In the genomic region with DNA sequence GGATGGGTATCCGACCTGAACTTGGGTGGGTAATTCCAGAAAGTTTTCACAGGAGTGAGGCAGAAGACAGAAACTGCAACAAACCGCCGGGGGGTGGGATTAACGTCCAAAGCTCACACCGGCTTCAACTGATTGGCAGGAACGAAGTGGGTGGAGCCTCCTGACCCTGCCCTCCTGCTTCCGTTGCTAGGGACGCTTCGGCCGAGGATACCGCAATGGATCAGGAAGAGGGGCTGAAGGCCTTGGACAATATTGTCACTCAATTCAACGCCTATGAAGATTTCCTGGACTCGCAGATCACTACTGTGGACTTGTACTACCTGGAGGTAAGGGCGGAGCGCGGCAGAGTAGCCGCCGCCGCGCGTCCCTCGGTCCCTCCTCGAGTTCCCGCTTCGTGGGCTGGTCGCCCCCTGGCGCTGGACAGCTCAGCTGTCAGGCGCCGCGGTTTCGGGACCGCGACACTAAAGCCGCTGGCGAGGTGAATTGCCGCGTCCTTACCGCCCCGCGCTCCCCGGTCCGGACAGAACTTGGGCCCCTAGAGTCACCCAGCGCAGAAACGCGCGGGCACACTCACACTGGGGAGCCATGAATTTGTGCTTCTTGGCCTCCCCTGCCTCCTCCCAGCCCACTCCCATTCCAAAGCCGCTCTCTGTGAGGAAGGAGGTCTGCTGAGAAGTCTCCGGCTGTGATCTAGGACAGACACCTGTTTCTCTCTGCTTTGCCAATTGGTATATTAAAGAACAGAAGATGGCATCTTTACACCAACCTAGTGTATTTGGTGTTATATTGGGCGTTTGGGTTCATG, we compare ENCODE assay signal across 7 cellular contexts. TPM values are rescaled to one million over a fixed set of nuclear protein-coding genes. Genes with fewer than 3 reads are reported as not detected.
DNase-seq lines count a peak whose midpoint lies in the region; ATAC-seq and TF ChIP-seq lines count a peak whose summit lies in the region.

Gene CFAP299, plus strand, starts transcription at position 177 of the 805 bp plus-strand sequence.

- H3K4me3 Mint-ChIP-seq in WTC11 = peak within 1 kb of the TSS; percentile 80

- peaks cover 8% of the 10 kb centered on the region for H3K4me1 Mint-ChIP-seq in WTC11

- intact Hi-C loops in colonic mucosa (cut with DNase I) = loop anchor here (5.0 kb wide), 1 partner anchor 1383 kb away; no protein-coding TSS in a partner anchor

- H3K36me3 ChIP-seq in colonic mucosa = no peaks in the 10 kb centered on the region

- no peak within 1 kb of the TSS for H3K27ac Mint-ChIP-seq in WTC11

- no peaks in the 10 kb centered on the region for H3K9me3 Mint-ChIP-seq in WTC11

- H3K27ac ChIP-seq in colonic mucosa = no peak within 1 kb of the TSS

- peak within 1 kb of the TSS; percentile 39 for H3K4me3 ChIP-seq in colonic mucosa

- ATAC-seq in GM18508 (IDR thresholded peaks at IDR 0.05; ENCODE audit: insufficient read depth, unreplicated experiment) (peak; percentile 90), HG02943 (IDR thresholded peaks at IDR 0.05; ENCODE audit: low read depth, unreplicated experiment) (peak; percentile 96), WTC11 (peak; percentile 95)

- peaks cover 29% of the 10 kb centered on the region for H3K27me3 Mint-ChIP-seq in WTC11 (ENCODE audit: low read depth)

- CTCF ChIA-PET in WTC11 (lab: Charles Lee) = interaction anchor here (0.6 to 2.9 kb wide), 21 partner anchors 9 to 1379 kb away, joined by 3 to 19 read pairs (median 4); partner anchors contain the start of gene FGF5

- H3K9ac ChIP-seq in colonic mucosa (ENCODE audit: low read depth in 2 of 2, low read length in 2 of 2) = peak within 1 kb of the TSS in 1 of 2 donors; percentile 47

- no peaks in the 10 kb centered on the region for H3K4me1 ChIP-seq in colonic mucosa

- H3K27me3 ChIP-seq in colonic mucosa = no peaks in the 10 kb centered on the region

- TF ChIP-seq CTCF in WTC11 (IDR thresholded peaks at IDR 0.05) (no peak), colonic mucosa (IDR thresholded peaks at IDR 0.05) (peak; percentile 22)

- DNase-seq in NCI-H2081 (lab: John Stamatoyannopoulos, UW) = peak; percentile 78 to 88
- DNase-seq in WTC11 (ENCODE audit: low spot score) = peak; percentile 92
- DNase-seq in colonic mucosa = peak; percentile 92
- peak; percentile 91 for DNase-seq in kidney tubule cell (ENCODE audit: low spot score)
- peak; percentile 68 for DNase-seq in stimulated activated CD4-positive, alpha-beta T cell treated with anti-CD3 and anti-CD28 coated beads, Interleukin-1b, Interleukin-23, amount 100 ng/mL, for 48 hours

- H3K36me3 Mint-ChIP-seq in WTC11 = no peaks in the 10 kb centered on the region

- POLR2A ChIA-PET in WTC11 (lab: Charles Lee) = interaction anchor here (1.2 kb wide), 1 partner anchor 24 kb away, joined by 3 read pairs; no protein-coding TSS in a partner anchor

- H3K9me3 ChIP-seq in colonic mucosa = no peaks in the 10 kb centered on the region

TF ChIP-seq in WTC11, 78 proteins besides CTCF, POLR2A, EP300 and RAD21 (continues in another document):
- TF ChIP-seq OVOL2 (CRISPR knock-in tag; IDR thresholded peaks at IDR 0.05; ENCODE audit: borderline replicate concordance) (no peak), MYBL2 (CRISPR knock-in tag; IDR thresholded peaks at IDR 0.05) (no peak), SMAD4 (CRISPR knock-in tag; IDR thresholded peaks at IDR 0.05) (no peak), ZBTB21 (CRISPR knock-in tag; IDR thresholded peaks at IDR 0.05; ENCODE audit: borderline replicate concordance) (no peak), FOXP1 (CRISPR knock-in tag; IDR thresholded peaks at IDR 0.05; ENCODE audit: borderline replicate concordance) (no peak), GABPB1 (CRISPR knock-in tag; IDR thresholded peaks at IDR 0.05) (peak; percentile 25; the same call in 1 of the 2 replicates), ZNF263 (CRISPR knock-in tag; IDR thresholded peaks at IDR 0.05; ENCODE audit: low read depth) (no peak), GTF2I (CRISPR knock-in tag; conservative IDR thresholded peaks at IDR 0.05) (no peak), ZNF671 (CRISPR knock-in tag; IDR thresholded peaks at IDR 0.05) (no peak), CREM (CRISPR knock-in tag; IDR thresholded peaks at IDR 0.05) (peak; percentile 40; the same call in 1 of the 2 replicates), ERG (CRISPR knock-in tag; IDR thresholded peaks at IDR 0.05) (no peak), ETV6 (CRISPR knock-in tag; IDR thresholded peaks at IDR 0.05) (peak; percentile 17; the same call in 1 of the 2 replicates), ZNF138 (CRISPR knock-in tag; conservative IDR thresholded peaks at IDR 0.05) (no peak)
- TF ChIP-seq, protein P1, sequence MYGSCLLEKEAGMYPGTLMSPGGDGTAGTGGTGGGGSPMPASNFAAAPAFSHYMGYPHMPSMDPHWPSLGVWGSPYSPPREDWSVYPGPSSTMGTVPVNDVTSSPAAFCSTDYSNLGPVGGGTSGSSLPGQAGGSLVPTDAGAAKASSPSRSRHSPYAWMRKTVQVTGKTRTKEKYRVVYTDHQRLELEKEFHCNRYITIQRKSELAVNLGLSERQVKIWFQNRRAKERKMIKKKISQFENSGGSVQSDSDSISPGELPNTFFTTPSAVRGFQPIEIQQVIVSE (CRISPR knock-in tag; IDR thresholded peaks at IDR 0.05; ENCODE audit: borderline replicate concordance) = no peak
- TF ChIP-seq, protein P2, sequence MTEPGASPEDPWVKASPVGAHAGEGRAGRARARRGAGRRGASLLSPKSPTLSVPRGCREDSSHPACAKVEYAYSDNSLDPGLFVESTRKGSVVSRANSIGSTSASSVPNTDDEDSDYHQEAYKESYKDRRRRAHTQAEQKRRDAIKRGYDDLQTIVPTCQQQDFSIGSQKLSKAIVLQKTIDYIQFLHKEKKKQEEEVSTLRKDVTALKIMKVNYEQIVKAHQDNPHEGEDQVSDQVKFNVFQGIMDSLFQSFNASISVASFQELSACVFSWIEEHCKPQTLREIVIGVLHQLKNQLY (CRISPR knock-in tag; IDR thresholded peaks at IDR 0.05) = 0 out of 2 replicates have a peak, but pooled peaks have one; percentile 28
- TF ChIP-seq, protein P3, sequence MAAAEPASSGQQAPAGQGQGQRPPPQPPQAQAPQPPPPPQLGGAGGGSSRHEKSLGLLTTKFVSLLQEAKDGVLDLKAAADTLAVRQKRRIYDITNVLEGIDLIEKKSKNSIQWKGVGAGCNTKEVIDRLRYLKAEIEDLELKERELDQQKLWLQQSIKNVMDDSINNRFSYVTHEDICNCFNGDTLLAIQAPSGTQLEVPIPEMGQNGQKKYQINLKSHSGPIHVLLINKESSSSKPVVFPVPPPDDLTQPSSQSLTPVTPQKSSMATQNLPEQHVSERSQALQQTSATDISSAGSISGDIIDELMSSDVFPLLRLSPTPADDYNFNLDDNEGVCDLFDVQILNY (CRISPR knock-in tag; IDR thresholded peaks at IDR 0.05) = peak; percentile 41; the same call in 1 of the 2 replicates
- TF ChIP-seq, protein P4, sequence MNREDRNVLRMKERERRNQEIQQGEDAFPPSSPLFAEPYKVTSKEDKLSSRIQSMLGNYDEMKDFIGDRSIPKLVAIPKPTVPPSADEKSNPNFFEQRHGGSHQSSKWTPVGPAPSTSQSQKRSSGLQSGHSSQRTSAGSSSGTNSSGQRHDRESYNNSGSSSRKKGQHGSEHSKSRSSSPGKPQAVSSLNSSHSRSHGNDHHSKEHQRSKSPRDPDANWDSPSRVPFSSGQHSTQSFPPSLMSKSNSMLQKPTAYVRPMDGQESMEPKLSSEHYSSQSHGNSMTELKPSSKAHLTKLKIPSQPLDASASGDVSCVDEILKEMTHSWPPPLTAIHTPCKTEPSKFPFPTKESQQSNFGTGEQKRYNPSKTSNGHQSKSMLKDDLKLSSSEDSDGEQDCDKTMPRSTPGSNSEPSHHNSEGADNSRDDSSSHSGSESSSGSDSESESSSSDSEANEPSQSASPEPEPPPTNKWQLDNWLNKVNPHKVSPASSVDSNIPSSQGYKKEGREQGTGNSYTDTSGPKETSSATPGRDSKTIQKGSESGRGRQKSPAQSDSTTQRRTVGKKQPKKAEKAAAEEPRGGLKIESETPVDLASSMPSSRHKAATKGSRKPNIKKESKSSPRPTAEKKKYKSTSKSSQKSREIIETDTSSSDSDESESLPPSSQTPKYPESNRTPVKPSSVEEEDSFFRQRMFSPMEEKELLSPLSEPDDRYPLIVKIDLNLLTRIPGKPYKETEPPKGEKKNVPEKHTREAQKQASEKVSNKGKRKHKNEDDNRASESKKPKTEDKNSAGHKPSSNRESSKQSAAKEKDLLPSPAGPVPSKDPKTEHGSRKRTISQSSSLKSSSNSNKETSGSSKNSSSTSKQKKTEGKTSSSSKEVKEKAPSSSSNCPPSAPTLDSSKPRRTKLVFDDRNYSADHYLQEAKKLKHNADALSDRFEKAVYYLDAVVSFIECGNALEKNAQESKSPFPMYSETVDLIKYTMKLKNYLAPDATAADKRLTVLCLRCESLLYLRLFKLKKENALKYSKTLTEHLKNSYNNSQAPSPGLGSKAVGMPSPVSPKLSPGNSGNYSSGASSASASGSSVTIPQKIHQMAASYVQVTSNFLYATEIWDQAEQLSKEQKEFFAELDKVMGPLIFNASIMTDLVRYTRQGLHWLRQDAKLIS (CRISPR knock-in tag; IDR thresholded peaks at IDR 0.05; ENCODE audit: borderline replicate concordance) = 0 out of 2 replicates have a peak, but pooled peaks have one; percentile 30

RNA-seq across cellular contexts. Expression of gene CFAP299, which starts in this region (rescaled TPM):
- total RNA-seq in WTC11 (2021) = not detected in 3 replicates
- total RNA-seq in colonic mucosa = not detected

Comparison
In these comparisons a context has a peak if more than half of its experiments do, and no peak if none do; other contexts are left out.
1. Peak in DNase-seq and ATAC-seq in WTC11; RNA of the gene not detected or under 1 TPM.
2. Peak in DNase-seq and H3K4me3 ChIP-seq in colonic mucosa; RNA of the gene not detected or under 1 TPM.